In the genomic region with DNA sequence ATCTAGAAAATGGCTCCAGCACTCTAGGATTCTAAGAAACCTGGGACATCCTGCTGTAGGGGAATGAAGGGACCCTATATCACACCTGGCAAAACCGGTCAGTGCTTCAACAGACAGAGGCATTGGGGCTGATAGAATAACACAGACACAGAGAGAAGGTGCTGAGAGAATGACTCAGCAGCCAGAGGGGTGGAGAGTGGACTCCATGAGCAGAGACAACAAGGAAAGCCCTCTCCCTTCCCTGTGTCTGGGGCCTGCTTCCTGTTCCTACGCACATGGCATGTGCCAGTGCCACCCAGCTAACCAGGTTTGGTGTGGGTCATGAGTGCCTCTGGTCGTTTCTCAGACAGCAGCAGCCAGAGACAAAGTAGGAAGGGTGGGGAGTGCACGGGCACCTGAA, we compare ENCODE assay signal across 23 cellular contexts.
A peak's percentile ranks its signal among the peaks of the same experiment; 100 is the strongest.
DNase-seq lines count a peak whose midpoint lies in the region; ATAC-seq, FAIRE-seq and TF ChIP-seq lines count a peak whose summit lies in the region.
"Had no signal": no experiment of that assay in that cellular context is flagged by ENCODE, and none has a peak within 500 bp of the region (broad histone marks: within the 10 kb centered on the region; RNA-seq: fewer than 3 reads in every experiment).

No MANE protein-coding gene starts in this region.

- H3K4me2 ChIP-seq in SK-N-SH (no peak overlapping the region), trophoblast cell (ENCODE audit: low read length) (no peak overlapping the region)
- H3K4me2 ChIP-seq: BLaER1 had no signal

- 37% methylated on average over 3 of the region's 4 CpGs for WGBS in SK-N-SH (ENCODE audit: low lambda C conversion rate)
- no CpG with 5 or more reads among the region's 4 CpGs for WGBS in trophoblast cell (ENCODE audit: extremely low coverage, insufficient coverage, insufficient read length)

- H3K79me2 ChIP-seq in SK-N-SH (ENCODE audit: insufficient read depth), result no peaks in the 10 kb centered on the region
- H3K79me2 ChIP-seq in trophoblast cell (ENCODE audit: control insufficient read depth, insufficient read depth, low read length, poor library complexity), result peaks cover 2% of the 10 kb centered on the region

- no peak for TF ChIP-seq RAD21 in SK-N-SH (IDR thresholded peaks at IDR 0.05; ENCODE audit: low read length)

- H3K9ac ChIP-seq in SK-N-SH, result no peak overlapping the region
- peak overlapping the region; percentile 34 for H3K9ac ChIP-seq in HUES6 (ENCODE audit: low read length)
- H3K9ac ChIP-seq in trophoblast cell (ENCODE audit: low read length), result no peak overlapping the region
- H3K9ac ChIP-seq: BLaER1 had no signal

- DNase-seq in SK-N-SH (peak; percentile 39), bronchial epithelial cell (ENCODE audit: low read depth) (peak; percentile 33), trophoblast cell (no peak)
- no peak for DNase-seq in stimulated activated naive CD4-positive, alpha-beta T cell (lab: John Stamatoyannopoulos, UW)
- no peak for DNase-seq in activated T-cell treated with anti-CD3 and anti-CD28 coated beads, Interleukin-2, amount 50 U/mL, for 1 hour
- DNase-seq: activated CD4-positive, alpha-beta T cell treated with anti-CD3 and anti-CD28 coated beads, Interleukin-2, amount 50 U/mL, for 1 hour; activated CD8-positive, alpha-beta memory T cell treated with anti-CD3 and anti-CD28 coated beads, Interleukin-2, amount 50 U/mL, for 48 hours; activated effector memory CD4-positive, alpha-beta T cell treated with anti-CD3 and anti-CD28 coated beads, Interleukin-2, amount 50 U/mL, for 16 hours; GOT3; NCI-H1436; NCI-H748 treated with DMSO at 0.1 percent for 48 hours; SHP77 treated with DMSO at 0.1 percent for 48 hours; T-cell had no signal

- POLR2A ChIA-PET in SK-N-SH (lab: Yijun Ruan, JAX), result no interaction called here

- H2BK12ac ChIP-seq in trophoblast cell (ENCODE audit: low read length), result peak overlapping the region; percentile 82

- no peak for ATAC-seq in SK-N-SH treated with all-trans-retinoic acid at 6 μM for 48 hours
- ATAC-seq in HG02981 (IDR thresholded peaks at IDR 0.05; ENCODE audit: unreplicated experiment), result no peak
- ATAC-seq: T-cell had no signal

- peak overlapping the region; percentile 75 for H2BK120ac ChIP-seq in trophoblast cell (ENCODE audit: insufficient read depth, low read length, poor library complexity)

- peaks cover 0 to 20% of the 10 kb centered on the region in 2 experiments; a peak in 1 of 4 replicates for H3K4me1 ChIP-seq in SK-N-SH (ENCODE audit: control insufficient read depth in 1 of 2, insufficient read depth in 2 of 2, low read depth in 1 of 2, low read length in 1 of 2)
- H3K4me1 ChIP-seq in HUES6 (ENCODE audit: control insufficient read depth, insufficient read depth, low read length), result peaks cover 47% of the 10 kb centered on the region
- peaks cover 49 to 51% of the 10 kb centered on the region in 2 experiments for H3K4me1 ChIP-seq in trophoblast cell (ENCODE audit: control insufficient read depth in 1 of 2, insufficient read depth in 2 of 2, low read length in 2 of 2)
- H3K4me1 ChIP-seq: adrenal gland, BLaER1 had no signal

- peak; percentile 13 for FAIRE-seq in bronchial epithelial cell (lab: Jason Lieb, UNC)
- FAIRE-seq: GM19239, HTR-8/SVneo, keratinocyte, urothelium cell line had no signal

- CTCF ChIA-PET in SK-N-SH (lab: Yijun Ruan, JAX), result no interaction called here

- H3K9me2 ChIP-seq in SK-N-SH, result no peaks in the 10 kb centered on the region

- H4K91ac ChIP-seq in trophoblast cell (ENCODE audit: low read depth, low read length), result peak overlapping the region; percentile 85

- H3K4me3 ChIP-seq in SK-N-SH (ENCODE audit: low read depth in 2 of 2, low read length in 1 of 2) (no peak overlapping the region), HUES6 (ENCODE audit: low read depth, low read length) (no peak overlapping the region), bronchial epithelial cell (ENCODE audit: low read depth, low read length) (no peak overlapping the region), trophoblast cell (ENCODE audit: low read depth, low read length) (no peak overlapping the region)
- H3K4me3 ChIP-seq: adrenal gland, BLaER1, lung had no signal

- H4K20me1 ChIP-seq in SK-N-SH (ENCODE audit: insufficient read depth), result no peaks in the 10 kb centered on the region
- H4K20me1 ChIP-seq: BLaER1 had no signal

- H2BK5ac ChIP-seq in trophoblast cell (ENCODE audit: low read depth, low read length, poor library complexity), result peak overlapping the region; percentile 21

- H3K36me3 ChIP-seq in SK-N-SH (replicated peaks in 1 of 2; ENCODE audit: control insufficient read depth in 1 of 2, insufficient read depth in 2 of 2, low read length in 1 of 2) (no peaks in the 10 kb centered on the region), HUES6 (ENCODE audit: control insufficient read depth, insufficient read depth, low read length) (no peaks in the 10 kb centered on the region), bronchial epithelial cell (ENCODE audit: control insufficient read depth, insufficient read depth, low read length) (no peaks in the 10 kb centered on the region), trophoblast cell (ENCODE audit: control insufficient read depth in 1 of 2, insufficient read depth in 2 of 2, low read length in 2 of 2) (no peaks in the 10 kb centered on the region)
- H3K36me3 ChIP-seq: adrenal gland, BLaER1 had no signal

- H2AK5ac ChIP-seq in trophoblast cell (ENCODE audit: low read length), result no peak overlapping the region

- H2AFZ ChIP-seq in SK-N-SH (ENCODE audit: low read depth) (no peak overlapping the region), trophoblast cell (ENCODE audit: insufficient read depth, low read length, poor library complexity) (no peak overlapping the region)

- H4K8ac ChIP-seq in trophoblast cell (ENCODE audit: low read depth, low read length), result peak overlapping the region; percentile 20

- H3K27ac ChIP-seq in SK-N-SH (ENCODE audit: low read depth in 2 of 2, low read length in 1 of 2) (no peak overlapping the region), HUES6 (ENCODE audit: low read depth, low read length) (no peak overlapping the region), trophoblast cell (ENCODE audit: low read depth, low read length) (peak overlapping the region; percentile 30)
- H3K27ac ChIP-seq: adrenal gland, BLaER1 had no signal

- H3K4ac ChIP-seq in trophoblast cell (ENCODE audit: low read depth, low read length), result no peak overlapping the region

- H3K23ac ChIP-seq in trophoblast cell (ENCODE audit: low read length), result no peak overlapping the region

- H3K27me3 ChIP-seq in SK-N-SH (ENCODE audit: insufficient read depth), result no peaks in the 10 kb centered on the region
- peaks cover 15% of the 10 kb centered on the region; the same call in 1 of the 2 replicates for H3K27me3 ChIP-seq in HUES6 (ENCODE audit: control insufficient read depth, insufficient read depth, low read length)
- H3K27me3 ChIP-seq in bronchial epithelial cell (ENCODE audit: control insufficient read depth, insufficient read depth, low read length), result no peaks in the 10 kb centered on the region
- H3K27me3 ChIP-seq in trophoblast cell (ENCODE audit: insufficient read depth, low read length), result no peaks in the 10 kb centered on the region
- H3K27me3 ChIP-seq: adrenal gland, BLaER1 had no signal

- peaks cover 22% of the 10 kb centered on the region for H3K79me1 ChIP-seq in trophoblast cell (ENCODE audit: low read length)

- TF ChIP-seq CTCF in SK-N-SH (IDR thresholded peaks at IDR 0.05), result no peak
- no peak for TF ChIP-seq CTCF in bronchial epithelial cell (IDR thresholded peaks at IDR 0.05; ENCODE audit: insufficient read depth, low read length, severe bottlenecking)

- no peaks in the 10 kb centered on the region for H3K9me3 ChIP-seq in SK-N-SH
- no peaks in the 10 kb centered on the region for H3K9me3 ChIP-seq in HUES6 (ENCODE audit: control insufficient read depth, insufficient read depth, low read depth, low read length)
- H3K9me3 ChIP-seq in trophoblast cell (ENCODE audit: insufficient read depth, low read depth, low read length), result no peaks in the 10 kb centered on the region
- H3K9me3 ChIP-seq: adrenal gland, BLaER1 had no signal

- no peaks in the 10 kb centered on the region for H3F3A ChIP-seq in SK-N-SH (replicated peaks; ENCODE audit: insufficient read depth)

- H3K18ac ChIP-seq in trophoblast cell (ENCODE audit: low read length), result peak overlapping the region; percentile 8

- TF ChIP-seq EP300 in SK-N-SH (IDR thresholded peaks at IDR 0.05; ENCODE audit: borderline replicate concordance in 1 of 2, low read depth in 1 of 2, low read length in 1 of 2), result no peak

- peak overlapping the region; percentile 6 for H3K14ac ChIP-seq in trophoblast cell (ENCODE audit: low read length)

- H4K12ac ChIP-seq in trophoblast cell (ENCODE audit: low read depth, low read length), result no peak overlapping the region

TF ChIP-seq in SK-N-SH, 30 proteins besides CTCF, POLR2A, EP300 and RAD21 (continues in another document):
- no peak for TF ChIP-seq SMC3 (IDR thresholded peaks at IDR 0.05; ENCODE audit: low read depth, low read length)
- no peak for TF ChIP-seq NRF1 (IDR thresholded peaks at IDR 0.05; ENCODE audit: low read depth, low read length)
- no peak for TF ChIP-seq TAF1 (IDR thresholded peaks at IDR 0.05; ENCODE audit: borderline replicate concordance, low read depth, low read length)
- TF ChIP-seq FOXM1 (IDR thresholded peaks at IDR 0.05; ENCODE audit: low read depth), result no peak

TF ChIP-seq in SK-N-SH treated with all-trans-retinoic acid at 6 μM for 48 hours, 23 proteins besides CTCF, POLR2A, EP300 and RAD21:
- TF ChIP-seq OSR1 (CRISPR knock-in tag; IDR thresholded peaks at IDR 0.05) (no peak), ZC3H10 (CRISPR knock-in tag; IDR thresholded peaks at IDR 0.05) (no peak)
- TF ChIP-seq, protein P1, sequence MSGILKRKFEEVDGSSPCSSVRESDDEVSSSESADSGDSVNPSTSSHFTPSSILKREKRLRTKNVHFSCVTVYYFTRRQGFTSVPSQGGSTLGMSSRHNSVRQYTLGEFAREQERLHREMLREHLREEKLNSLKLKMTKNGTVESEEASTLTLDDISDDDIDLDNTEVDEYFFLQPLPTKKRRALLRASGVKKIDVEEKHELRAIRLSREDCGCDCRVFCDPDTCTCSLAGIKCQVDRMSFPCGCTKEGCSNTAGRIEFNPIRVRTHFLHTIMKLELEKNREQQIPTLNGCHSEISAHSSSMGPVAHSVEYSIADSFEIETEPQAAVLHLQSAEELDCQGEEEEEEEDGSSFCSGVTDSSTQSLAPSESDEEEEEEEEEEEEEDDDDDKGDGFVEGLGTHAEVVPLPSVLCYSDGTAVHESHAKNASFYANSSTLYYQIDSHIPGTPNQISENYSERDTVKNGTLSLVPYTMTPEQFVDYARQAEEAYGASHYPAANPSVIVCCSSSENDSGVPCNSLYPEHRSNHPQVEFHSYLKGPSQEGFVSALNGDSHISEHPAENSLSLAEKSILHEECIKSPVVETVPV (CRISPR knock-in tag; IDR thresholded peaks at IDR 0.05), result no peak

Comparison
In these comparisons a context has a peak if more than half of its experiments do, and no peak if none do; other contexts are left out.
1. DNase-seq: peak in SK-N-SH (single experiment) and bronchial epithelial cell (single experiment); none in trophoblast cell (0 of 2), stimulated activated naive CD4-positive, alpha-beta T cell (0 of 6) and activated T-cell treated with anti-CD3 and anti-CD28 coated beads, Interleukin-2, amount 50 U/mL, for 1 hour (single experiment).